In the genomic region with DNA sequence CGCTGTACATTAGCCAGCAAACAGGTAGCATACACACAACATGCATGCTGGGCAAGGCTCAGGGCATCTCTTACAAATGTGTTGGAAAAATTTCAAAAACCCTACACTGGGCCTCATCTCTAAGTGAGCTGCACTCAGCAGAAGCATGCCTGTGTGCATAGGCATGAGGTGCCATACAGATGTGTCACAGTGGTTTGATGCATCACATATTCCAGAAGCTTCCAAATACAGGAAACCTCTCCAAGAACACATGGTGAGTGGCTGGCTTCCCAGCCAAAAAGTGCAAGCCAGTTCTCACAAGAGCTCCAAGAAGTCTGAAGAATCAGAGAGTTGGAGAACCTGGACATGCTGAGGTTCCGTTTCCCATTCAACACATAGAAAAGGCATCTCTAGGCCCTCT, we compare ENCODE assay signal across 14 cellular contexts. TPM values are rescaled to one million over a fixed set of nuclear protein-coding genes. Genes with fewer than 3 reads are reported as not detected.
DNase-seq lines count a peak whose midpoint lies in the region; ATAC-seq and TF ChIP-seq lines count a peak whose summit lies in the region.
"Had no signal": no experiment of that assay in that cellular context is flagged by ENCODE, and none has a peak within 500 bp of the region (broad histone marks: within the 10 kb centered on the region; RNA-seq: fewer than 3 reads in every experiment).

No MANE protein-coding gene starts in this region.

- peaks cover 0 to 49% (median 20%) of the 10 kb centered on the region in 5 donors for H3K36me3 Mint-ChIP-seq in naive thymus-derived CD4-positive, alpha-beta T cell
- H3K36me3 Mint-ChIP-seq in T-helper 2 cell treated with Interferon-gamma antibody and Interleukin-4, amounts not matched to agents 5 μg/mL and 100 μg/mL, for 36 hours (ENCODE audit: low read depth): peaks cover 59% of the 10 kb centered on the region
- H3K36me3 Mint-ChIP-seq in osteocyte (ENCODE audit: unreplicated experiment): peaks cover 5% of the 10 kb centered on the region
- H3K36me3 Mint-ChIP-seq: WTC11 had no signal

- no peak overlapping the region for H3K4me3 ChIP-seq in cardiac fibroblast (replicated peaks in 1 of 2; ENCODE audit: low read depth in 2 of 2, low read length in 2 of 2)
- no peak overlapping the region for H3K4me3 ChIP-seq in naive thymus-derived CD4-positive, alpha-beta T cell (ENCODE audit: low read length)

- CTCF ChIA-PET in naive thymus-derived CD4-positive, alpha-beta T cell (lab: Charles Lee): interaction anchor here (1.0 kb wide), 1 partner anchor 13 kb away, joined by 4 read pairs; no protein-coding TSS in a partner anchor

- H3K27ac Mint-ChIP-seq in naive thymus-derived CD4-positive, alpha-beta T cell: peak overlapping the region in 8 of 9 donors; percentile 59 to 88 (median 79)
- H3K27ac Mint-ChIP-seq in T-helper 2 cell treated with Interferon-gamma antibody and Interleukin-4, amounts not matched to agents 5 μg/mL and 100 μg/mL, for 36 hours: no peak overlapping the region
- H3K27ac Mint-ChIP-seq in osteocyte (ENCODE audit: unreplicated experiment): no peak overlapping the region
- H3K27ac Mint-ChIP-seq: WTC11 had no signal

- H3K27me3 Mint-ChIP-seq in naive thymus-derived CD4-positive, alpha-beta T cell: no peaks in the 10 kb centered on the region
- no peaks in the 10 kb centered on the region for H3K27me3 Mint-ChIP-seq in T-helper 2 cell treated with Interferon-gamma antibody and Interleukin-4, amounts not matched to agents 5 μg/mL and 100 μg/mL, for 36 hours (ENCODE audit: low read depth)
- H3K27me3 Mint-ChIP-seq in osteocyte (ENCODE audit: unreplicated experiment): no peaks in the 10 kb centered on the region

- peaks cover 0 to 3% (median 0%) of the 10 kb centered on the region in 11 donors for H3K9me3 Mint-ChIP-seq in naive thymus-derived CD4-positive, alpha-beta T cell
- H3K9me3 Mint-ChIP-seq in T-helper 2 cell treated with Interferon-gamma antibody and Interleukin-4, amounts not matched to agents 5 μg/mL and 100 μg/mL, for 36 hours: no peaks in the 10 kb centered on the region
- no peaks in the 10 kb centered on the region for H3K9me3 Mint-ChIP-seq in osteocyte (ENCODE audit: unreplicated experiment)
- H3K9me3 Mint-ChIP-seq: nephron progenitor cell, WTC11 had no signal

- TF ChIP-seq CTCF in cardiac fibroblast (IDR thresholded peaks at IDR 0.05; ENCODE audit: low read depth, low read length) (no peak), osteocyte (IDR thresholded peaks at IDR 0.05) (no peak)

- POLR2A ChIA-PET in naive thymus-derived CD4-positive, alpha-beta T cell (lab: Charles Lee): interaction anchor here (0.9 to 4.1 kb wide), 3 partner anchors 9 to 62 kb away, joined by 3 to 23 read pairs (median 3); no protein-coding TSS in a partner anchor

- H3K27me3 ChIP-seq in naive thymus-derived CD4-positive, alpha-beta T cell (ENCODE audit: control insufficient read depth in 2 of 2, insufficient read depth in 2 of 2, low read length in 2 of 2): no peaks in the 10 kb centered on the region

- peak; percentile 84 for DNase-seq in AG08395 (ENCODE audit: low spot score)
- DNase-seq in HT1080 (ENCODE audit: low read depth): peak; percentile 56
- peak; percentile 55 to 86 for DNase-seq in cardiac fibroblast (ENCODE audit: low read depth in 2 of 2)
- DNase-seq in naive thymus-derived CD4-positive, alpha-beta T cell: no peak
- DNase-seq in T-helper 2 cell treated with Interferon-gamma antibody and Interleukin-4, amounts not matched to agents 5 μg/mL and 100 μg/mL, for 36 hours (ENCODE audit: low spot score): no peak
- DNase-seq in erythroblast (lab: John Stamatoyannopoulos, UW): no peak
- no peak for DNase-seq in osteocyte (ENCODE audit: extremely low spot score, unreplicated experiment)
- no peak for DNase-seq in foreskin melanocyte
- DNase-seq: amygdala, hippocampal formation, NCI-H1048, nephron progenitor cell, OCI-M1 had no signal

- no peaks in the 10 kb centered on the region for H3K9me3 ChIP-seq in naive thymus-derived CD4-positive, alpha-beta T cell (ENCODE audit: control insufficient read depth in 2 of 3, low read length in 3 of 3)

- TF ChIP-seq POLR2A in erythroblast (IDR thresholded peaks at IDR 0.05; ENCODE audit: low read length): no peak

- H3K4me1 ChIP-seq in naive thymus-derived CD4-positive, alpha-beta T cell (ENCODE audit: control insufficient read depth in 2 of 2, insufficient read depth in 2 of 2, low read length in 2 of 2): peaks cover 18 to 34% of the 10 kb centered on the region in 2 donors

- H3K4me3 Mint-ChIP-seq in naive thymus-derived CD4-positive, alpha-beta T cell: peak overlapping the region in 2 of 10 donors; percentile 5 to 10
- no peak overlapping the region for H3K4me3 Mint-ChIP-seq in T-helper 2 cell treated with Interferon-gamma antibody and Interleukin-4, amounts not matched to agents 5 μg/mL and 100 μg/mL, for 36 hours
- no peak overlapping the region for H3K4me3 Mint-ChIP-seq in osteocyte (ENCODE audit: unreplicated experiment)
- H3K4me3 Mint-ChIP-seq: nephron progenitor cell, WTC11 had no signal

- intact Hi-C loops in naive thymus-derived CD4-positive, alpha-beta T cell (cut with micrococcal nuclease): no loop called here

- peaks cover 23 to 93% (median 48%) of the 10 kb centered on the region in 3 experiments for H3K36me3 ChIP-seq in naive thymus-derived CD4-positive, alpha-beta T cell (ENCODE audit: control insufficient read depth in 2 of 3, insufficient read depth in 3 of 3, low read length in 3 of 3)

- ATAC-seq in naive thymus-derived CD4-positive, alpha-beta T cell: no peak
- ATAC-seq: WTC11 had no signal

- peak overlapping the region; percentile 1 for H3K27ac ChIP-seq in naive thymus-derived CD4-positive, alpha-beta T cell (ENCODE audit: low read depth, low read length)

- peaks cover 48 to 86% (median 79%) of the 10 kb centered on the region in 7 donors for H3K4me1 Mint-ChIP-seq in naive thymus-derived CD4-positive, alpha-beta T cell
- peaks cover 12% of the 10 kb centered on the region for H3K4me1 Mint-ChIP-seq in T-helper 2 cell treated with Interferon-gamma antibody and Interleukin-4, amounts not matched to agents 5 μg/mL and 100 μg/mL, for 36 hours (ENCODE audit: low read depth)
- H3K4me1 Mint-ChIP-seq in osteocyte (ENCODE audit: unreplicated experiment): peaks cover 20% of the 10 kb centered on the region

RNA-seq across cellular contexts. Expression of gene CD46, which starts 58.3 kb away (rescaled TPM):
- total RNA-seq in HT1080 (2014; rRNA removed; shearing (Covaris generic)): 50.3 and 56.7 TPM in 2 replicates
- 91.6 and 108 TPM in 2 replicates for polyA plus RNA-seq in HT1080 (2015; cell fraction: cytosol; rRNA removed)
- polyA plus RNA-seq in HT1080 (2015; cell fraction: nucleus; rRNA removed): 526 and 613 TPM in 2 replicates
- total RNA-seq in naive thymus-derived CD4-positive, alpha-beta T cell: 100 to 1,000 TPM; 121 to 216 (median 127) TPM
- polyA plus RNA-seq in naive thymus-derived CD4-positive, alpha-beta T cell: 100 to 1,000 TPM; 109 to 165 TPM
- total RNA-seq in osteocyte: 97.3 and 102 TPM in 2 replicates

Comparison
In these comparisons a context has a peak if more than half of its experiments do, and no peak if none do; other contexts are left out.
1. DNase-seq: peak in AG08395 (single experiment), HT1080 (single experiment) and cardiac fibroblast (2 of 2); none in naive thymus-derived CD4-positive, alpha-beta T cell (0 of 9), T-helper 2 cell treated with Interferon-gamma antibody and Interleukin-4, amounts not matched to agents 5 μg/mL and 100 μg/mL, for 36 hours (single experiment), erythroblast (0 of 2), osteocyte (single experiment) and foreskin melanocyte (single experiment).
2. H3K27ac Mint-ChIP-seq: peak in naive thymus-derived CD4-positive, alpha-beta T cell (8 of 9); none in T-helper 2 cell treated with Interferon-gamma antibody and Interleukin-4, amounts not matched to agents 5 μg/mL and 100 μg/mL, for 36 hours (single experiment) and osteocyte (single experiment).